In the genomic region with DNA sequence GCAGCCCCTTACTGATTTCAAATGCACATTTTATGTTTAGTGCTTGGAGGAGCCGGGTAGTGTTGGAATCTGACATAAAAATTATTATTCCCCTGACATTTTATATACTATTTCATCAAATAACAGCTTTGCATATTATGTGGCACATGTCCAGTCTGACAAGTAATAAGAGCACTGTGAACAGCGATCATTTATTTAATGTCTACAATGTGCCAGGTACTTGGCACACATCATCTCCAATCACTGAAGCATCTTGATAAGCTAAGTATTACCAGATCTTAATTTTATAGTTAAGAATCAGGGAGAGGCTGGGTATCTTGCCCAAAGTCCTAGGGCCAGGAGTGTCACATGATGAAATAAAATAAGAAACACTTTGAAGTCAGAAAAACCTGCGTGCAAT, we compare ENCODE assay signal across 6 cellular contexts.
"Had no signal": no experiment of that assay in that cellular context is flagged by ENCODE, and none has a peak within 500 bp of the region (broad histone marks: within the 10 kb centered on the region; RNA-seq: fewer than 3 reads in every experiment).

No MANE protein-coding gene starts in this region.

- H3K4me3 ChIP-seq: K562 had no signal

- H3K27ac ChIP-seq: HL-60 had no signal

- DNase-seq: IMR-90, KBM-7, KG1 had no signal

- ATAC-seq: HepG2, K562 had no signal
